Comparison of ENCODE assay signal across 9 cellular contexts in genomic region chr2:135997380-135997779, GRCh38. TPM values are rescaled to one million over a fixed set of nuclear protein-coding genes. Genes with fewer than 3 reads are reported as not detected.
DNase-seq lines count a peak whose midpoint lies in the region; ATAC-seq and TF ChIP-seq lines count a peak whose summit lies in the region.
"Had no signal": no experiment of that assay in that cellular context is flagged by ENCODE, and none has a peak within 500 bp of the region (broad histone marks: within the 10 kb centered on the region; RNA-seq: fewer than 3 reads in every experiment).

No MANE protein-coding gene starts in this region.

- no peaks in the 10 kb centered on the region for H3K36me3 Mint-ChIP-seq in Calu3 (ENCODE audit: insufficient read depth, unreplicated experiment)

- H3K4me1 Mint-ChIP-seq in Calu3 (ENCODE audit: low read depth, unreplicated experiment), result no peaks in the 10 kb centered on the region

- WGBS in right cardiac atrium, result 62% methylated on average over 5 of the region's 5 CpGs

- peak; percentile 4 for DNase-seq in Calu3
- DNase-seq in NCI-H510A treated with DMSO at 0.1 percent for 48 hours (lab: John Stamatoyannopoulos, UW), result peak; percentile 55
- peak; percentile 47 for DNase-seq in iPS DF 19.7 (ENCODE audit: low read depth, low spot score)
- DNase-seq in activated effector memory CD4-positive, alpha-beta T cell treated with Interleukin-2 at 50 U/mL for 16 hours, result no peak
- no peak for DNase-seq in stimulated activated CD4-positive, alpha-beta T cell treated with anti-CD3 and anti-CD28 coated beads, Interleukin-4, amount 100 ng/mL, for 1 hour
- DNase-seq in right cardiac atrium, result no peak
- no peak for DNase-seq in NCI-H1105 (lab: John Stamatoyannopoulos, UW)

- H3K4me1 ChIP-seq in right cardiac atrium (ENCODE audit: control insufficient read depth, insufficient read depth, low read length), result peaks cover 2% of the 10 kb centered on the region

- intact Hi-C loops in Calu3 (cut with micrococcal nuclease; ENCODE audit: unreplicated experiment), result no loop called here
- intact Hi-C loops in right cardiac atrium (cut with DNase I), result no loop called here

- no peak for TF ChIP-seq CTCF in Calu3 (IDR thresholded peaks at IDR 0.05; ENCODE audit: unreplicated experiment)

- H3K27ac ChIP-seq in right cardiac atrium (ENCODE audit: low read length), result no peak overlapping the region

- CTCF ChIA-PET in Calu3 (lab: Charles Lee), result no interaction called here

- no peak overlapping the region for H3K4me3 ChIP-seq in right cardiac atrium (ENCODE audit: low read length)

- H3K9me3 Mint-ChIP-seq in Calu3 (ENCODE audit: low read depth, unreplicated experiment), result no peaks in the 10 kb centered on the region

- H3K27me3 ChIP-seq in right cardiac atrium (ENCODE audit: control insufficient read depth, insufficient read depth), result no peaks in the 10 kb centered on the region

- no peak overlapping the region for H3K27ac Mint-ChIP-seq in Calu3 (ENCODE audit: unreplicated experiment)

- BruUV-seq in Calu3 (replicated peaks; lab: Mats Ljungman, UMichigan), result no TSS peak

- ATAC-seq in GM21447 (IDR thresholded peaks at IDR 0.05; ENCODE audit: unreplicated experiment) (peak; percentile 65), right cardiac atrium (no peak)
- ATAC-seq: left colon had no signal

- H3K27me3 Mint-ChIP-seq in Calu3 (ENCODE audit: unreplicated experiment), result no peaks in the 10 kb centered on the region

- H3K4me3 Mint-ChIP-seq in Calu3 (ENCODE audit: low read depth, unreplicated experiment), result no peak overlapping the region

- no peaks in the 10 kb centered on the region for H3K9me3 ChIP-seq in right cardiac atrium (ENCODE audit: control insufficient read depth, low read length)

RNA-seq across cellular contexts. Expression of gene DARS1, which starts 12.0 kb away (rescaled TPM):
- 57.5 and 63.3 TPM in 2 replicates for total RNA-seq in Calu3 (2022)
- 10 to 100 TPM; 50.0 to 56.0 (median 54.3) TPM for total RNA-seq in right cardiac atrium
- polyA plus RNA-seq in right cardiac atrium, result 63.4 TPM

Comparison
In these comparisons a context has a peak if more than half of its experiments do, and no peak if none do; other contexts are left out.
1. DNase-seq: peak in Calu3 (single experiment), NCI-H510A treated with DMSO at 0.1 percent for 48 hours (single experiment) and iPS DF 19.7 (single experiment); none in activated effector memory CD4-positive, alpha-beta T cell treated with Interleukin-2 at 50 U/mL for 16 hours (single experiment), stimulated activated CD4-positive, alpha-beta T cell treated with anti-CD3 and anti-CD28 coated beads, Interleukin-4, amount 100 ng/mL, for 1 hour (single experiment), right cardiac atrium (0 of 3) and NCI-H1105 (single experiment).